Comparison of ENCODE assay signal across 11 cellular contexts in genomic region chr20:43799150-43799711, GRCh38.
DNase-seq lines count a peak whose midpoint lies in the region; ATAC-seq and TF ChIP-seq lines count a peak whose summit lies in the region.
"Had no signal": no experiment of that assay in that cellular context is flagged by ENCODE, and none has a peak within 500 bp of the region (broad histone marks: within the 10 kb centered on the region; RNA-seq: fewer than 3 reads in every experiment).

No MANE protein-coding gene starts in this region.

- WGBS in heart left ventricle, 4 donors = 51 to 59% (median 56%) methylated on average over 11 of the region's 11 CpGs
- WGBS in stomach, 5 donors = 49 to 66% (median 65%) methylated on average over 11 of the region's 11 CpGs

- H3K79me2 ChIP-seq in Karpas-422 (ENCODE audit: low read length) = no peaks in the 10 kb centered on the region

- no peak for TF ChIP-seq POLR2A in heart left ventricle (IDR thresholded peaks at IDR 0.05)
- no peak for TF ChIP-seq POLR2A in stomach (IDR thresholded peaks at IDR 0.05)

- no peak overlapping the region for H3K9ac ChIP-seq in Karpas-422 (ENCODE audit: low read length)

- CTCF ChIA-PET in activated CD4-positive, alpha-beta T cell treated with anti-CD3 and anti-CD28 coated beads for 36 hours (lab: Charles Lee) = no interaction called here

- intact Hi-C loops in activated CD4-positive, alpha-beta T cell treated with anti-CD3 and anti-CD28 coated beads for 36 hours (cut with DNase I, micrococcal nuclease) = no loop called here
- intact Hi-C loops in activated T-helper 1 cell treated with anti-CD3 and anti-CD28 coated beads, Interleukin-12 subunit alpha, Interleukin-12 subunit beta, Interleukin-2, Interleukin-4 antibody, amounts not matched to agents 30 ng/mL and 10 ng/mL and 1 ng/mL, durations not matched to agents 14 hours and 24 hours and 36 hours (cut with micrococcal nuclease) = no loop called here
- intact Hi-C loops in heart left ventricle (cut with DNase I) (no loop called here), stomach (cut with DNase I; ENCODE audit: low total_unique reads) (no loop called here)

- peaks cover 7% of the 10 kb centered on the region for H3K9me3 Mint-ChIP-seq in activated CD4-positive, alpha-beta T cell treated with anti-CD3 and anti-CD28 coated beads for 36 hours (ENCODE audit: low read depth)
- H3K9me3 Mint-ChIP-seq in activated T-helper 1 cell treated with anti-CD3 and anti-CD28 coated beads, Interleukin-12 subunit alpha, Interleukin-12 subunit beta, Interleukin-2, Interleukin-4 antibody, amounts not matched to agents 30 ng/mL and 10 ng/mL and 1 ng/mL, durations not matched to agents 14 hours and 24 hours and 36 hours = peaks cover 17% of the 10 kb centered on the region
- H3K9me3 Mint-ChIP-seq in immature natural killer cell = peaks cover 0 to 5% (median 0%) of the 10 kb centered on the region in 6 donors

- peak; percentile 47 for ATAC-seq in activated CD4-positive, alpha-beta T cell treated with anti-CD3 and anti-CD28 coated beads for 36 hours
- ATAC-seq in heart left ventricle = no peak
- ATAC-seq: esophagus mucosa had no signal

- no peak for TF ChIP-seq EP300 in stomach (IDR thresholded peaks at IDR 0.05)

- H3K4me3 ChIP-seq in Karpas-422 (ENCODE audit: low read length) = no peak overlapping the region
- H3K4me3 ChIP-seq in heart left ventricle = no peak overlapping the region
- no peak overlapping the region for H3K4me3 ChIP-seq in stomach

- no peaks in the 10 kb centered on the region for H3K27me3 ChIP-seq in Karpas-422 (ENCODE audit: low read length)
- H3K27me3 ChIP-seq in heart left ventricle = peaks cover 0 to 12% (median 0%) of the 10 kb centered on the region in 9 donors
- peaks cover 0 to 12% (median 0%) of the 10 kb centered on the region in 3 donors for H3K27me3 ChIP-seq in stomach

- peaks cover 3% of the 10 kb centered on the region for H3K4me1 ChIP-seq in Karpas-422 (ENCODE audit: low read length)
- H3K4me1 ChIP-seq in heart left ventricle = no peaks in the 10 kb centered on the region
- no peaks in the 10 kb centered on the region for H3K4me1 ChIP-seq in stomach

- H3K27ac ChIP-seq in Karpas-422 (ENCODE audit: low read length) = no peak overlapping the region
- no peak overlapping the region for H3K27ac ChIP-seq in heart left ventricle
- no peak overlapping the region for H3K27ac ChIP-seq in stomach

- H3K4me1 Mint-ChIP-seq in activated CD4-positive, alpha-beta T cell treated with anti-CD3 and anti-CD28 coated beads for 36 hours = peaks cover 16% of the 10 kb centered on the region
- H3K4me1 Mint-ChIP-seq in activated T-helper 1 cell treated with anti-CD3 and anti-CD28 coated beads, Interleukin-12 subunit alpha, Interleukin-12 subunit beta, Interleukin-2, Interleukin-4 antibody, amounts not matched to agents 30 ng/mL and 10 ng/mL and 1 ng/mL, durations not matched to agents 14 hours and 24 hours and 36 hours (ENCODE audit: low read depth) = peaks cover 31% of the 10 kb centered on the region
- peaks cover 0 to 3% of the 10 kb centered on the region in 2 donors for H3K4me1 Mint-ChIP-seq in immature natural killer cell

- H3K4me3 Mint-ChIP-seq in activated CD4-positive, alpha-beta T cell treated with anti-CD3 and anti-CD28 coated beads for 36 hours = no peak overlapping the region
- peak overlapping the region; percentile 14 for H3K4me3 Mint-ChIP-seq in activated T-helper 1 cell treated with anti-CD3 and anti-CD28 coated beads, Interleukin-12 subunit alpha, Interleukin-12 subunit beta, Interleukin-2, Interleukin-4 antibody, amounts not matched to agents 30 ng/mL and 10 ng/mL and 1 ng/mL, durations not matched to agents 14 hours and 24 hours and 36 hours
- H3K4me3 Mint-ChIP-seq in immature natural killer cell = no peak overlapping the region

- POLR2A ChIA-PET in activated CD4-positive, alpha-beta T cell treated with anti-CD3 and anti-CD28 coated beads for 36 hours (lab: Charles Lee) = no interaction called here

- H3K27ac Mint-ChIP-seq in activated CD4-positive, alpha-beta T cell treated with anti-CD3 and anti-CD28 coated beads for 36 hours = no peak overlapping the region
- peak overlapping the region; percentile 33 for H3K27ac Mint-ChIP-seq in activated T-helper 1 cell treated with anti-CD3 and anti-CD28 coated beads, Interleukin-12 subunit alpha, Interleukin-12 subunit beta, Interleukin-2, Interleukin-4 antibody, amounts not matched to agents 30 ng/mL and 10 ng/mL and 1 ng/mL, durations not matched to agents 14 hours and 24 hours and 36 hours
- H3K27ac Mint-ChIP-seq in immature natural killer cell = no peak overlapping the region

- TF ChIP-seq CTCF in heart left ventricle (IDR thresholded peaks at IDR 0.05) = no peak
- TF ChIP-seq CTCF in stomach (IDR thresholded peaks at IDR 0.05) = no peak

- peaks cover 2% of the 10 kb centered on the region for H3K36me3 Mint-ChIP-seq in activated CD4-positive, alpha-beta T cell treated with anti-CD3 and anti-CD28 coated beads for 36 hours (ENCODE audit: low read depth)
- peaks cover 6% of the 10 kb centered on the region for H3K36me3 Mint-ChIP-seq in activated T-helper 1 cell treated with anti-CD3 and anti-CD28 coated beads, Interleukin-12 subunit alpha, Interleukin-12 subunit beta, Interleukin-2, Interleukin-4 antibody, amounts not matched to agents 30 ng/mL and 10 ng/mL and 1 ng/mL, durations not matched to agents 14 hours and 24 hours and 36 hours (ENCODE audit: low read depth)
- peaks cover 0 to 5% (median 3%) of the 10 kb centered on the region in 3 donors for H3K36me3 Mint-ChIP-seq in immature natural killer cell

- H3K4me2 ChIP-seq in Karpas-422 (ENCODE audit: low read depth, low read length, poor library complexity, severe bottlenecking) = no peak overlapping the region

- no peak for DNase-seq in activated CD4-positive, alpha-beta T cell treated with anti-CD3 and anti-CD28 coated beads for 36 hours
- DNase-seq in activated CD4-positive, alpha-beta T cell treated with anti-CD3 and anti-CD28 coated beads, Interleukin-2, amount 50 U/mL, for 48 hours = no peak
- DNase-seq in Karpas-422 = no peak
- DNase-seq in activated T-helper 1 cell treated with anti-CD3 and anti-CD28 coated beads, Interleukin-12 subunit alpha, Interleukin-12 subunit beta, Interleukin-2, Interleukin-4 antibody, amounts not matched to agents 30 ng/mL and 10 ng/mL and 1 ng/mL, durations not matched to agents 14 hours and 24 hours and 36 hours (ENCODE audit: low spot score) = no peak
- DNase-seq in occipital lobe (lab: John Stamatoyannopoulos, UW) = peak; percentile 5
- no peak for DNase-seq in heart left ventricle
- DNase-seq in immature natural killer cell = no peak
- no peak for DNase-seq in stomach
- DNase-seq: activated T-cell treated with anti-CD3 and anti-CD28 coated beads for 4 hours, NCI-H1048 had no signal

- H3K9me3 ChIP-seq in Karpas-422 (ENCODE audit: low read length) = peaks cover 8% of the 10 kb centered on the region
- peaks cover 0 to 18% (median 7%) of the 10 kb centered on the region in 12 donors for H3K9me3 ChIP-seq in heart left ventricle
- peaks cover 3 to 16% (median 9%) of the 10 kb centered on the region in 4 donors for H3K9me3 ChIP-seq in stomach

- no peaks in the 10 kb centered on the region for H3K9me2 ChIP-seq in Karpas-422 (replicated peaks; ENCODE audit: insufficient read depth, low read length)

- H2AFZ ChIP-seq in Karpas-422 (ENCODE audit: low read length) = peak overlapping the region; percentile 29; the same call in 1 of the 2 replicates

- H3K36me3 ChIP-seq in Karpas-422 (ENCODE audit: insufficient read depth, low read length) = no peaks in the 10 kb centered on the region; the same call in 1 of the 2 replicates
- H3K36me3 ChIP-seq in heart left ventricle = no peaks in the 10 kb centered on the region
- no peaks in the 10 kb centered on the region for H3K36me3 ChIP-seq in stomach

- H3K27me3 Mint-ChIP-seq in activated CD4-positive, alpha-beta T cell treated with anti-CD3 and anti-CD28 coated beads for 36 hours = no peaks in the 10 kb centered on the region
- no peaks in the 10 kb centered on the region for H3K27me3 Mint-ChIP-seq in activated T-helper 1 cell treated with anti-CD3 and anti-CD28 coated beads, Interleukin-12 subunit alpha, Interleukin-12 subunit beta, Interleukin-2, Interleukin-4 antibody, amounts not matched to agents 30 ng/mL and 10 ng/mL and 1 ng/mL, durations not matched to agents 14 hours and 24 hours and 36 hours (ENCODE audit: insufficient read depth)
- peaks cover 5 to 19% (median 8%) of the 10 kb centered on the region in 3 donors for H3K27me3 Mint-ChIP-seq in immature natural killer cell (ENCODE audit: low read depth in 3 of 3)

- H4K20me1 ChIP-seq in Karpas-422 (ENCODE audit: insufficient read depth, low read depth, low read length) = no peaks in the 10 kb centered on the region
